Comparison of ENCODE assay signal across 8 cellular contexts in the genomic region with DNA sequence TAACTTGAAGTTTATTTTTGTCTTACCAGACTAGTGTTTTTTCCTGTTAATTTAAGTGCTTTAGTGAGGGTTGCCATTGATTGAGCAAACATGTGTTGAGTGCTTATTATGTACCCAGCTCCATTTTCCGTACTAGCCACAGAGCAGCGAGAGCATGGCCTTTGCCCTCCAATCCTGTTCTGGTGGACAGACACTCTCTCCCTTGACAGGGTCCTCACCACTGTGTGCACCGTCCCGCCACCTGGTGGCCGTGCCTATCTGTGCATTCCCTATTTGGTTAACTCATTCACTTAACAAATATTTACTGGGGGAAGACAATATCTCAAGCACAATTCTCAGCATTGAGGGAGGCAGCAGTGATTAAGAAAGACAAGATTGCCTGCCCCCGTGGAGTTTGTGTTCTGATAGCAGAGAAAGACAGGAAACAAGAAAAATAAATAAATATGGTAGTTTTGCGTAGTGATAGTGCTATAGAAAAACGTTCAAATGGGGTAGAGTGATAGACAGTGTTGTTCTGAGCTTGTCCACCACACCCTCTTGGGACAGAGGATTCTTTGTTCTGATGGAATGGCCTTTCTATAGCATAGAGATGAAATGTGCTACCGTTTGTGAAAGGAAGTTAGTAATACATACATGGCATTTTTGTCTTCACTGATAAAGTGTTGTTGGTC. TPM values are rescaled to one million over a fixed set of nuclear protein-coding genes. Genes with fewer than 3 reads are reported as not detected.
DNase-seq lines count a peak whose midpoint lies in the region; ATAC-seq and TF ChIP-seq lines count a peak whose summit lies in the region.

No MANE protein-coding gene starts in this region.

- peaks cover 22% of the 10 kb centered on the region for H3K4me1 Mint-ChIP-seq in stimulated activated naive CD8-positive, alpha-beta T cell treated with anti-CD3 and anti-CD28 coated beads, Interleukin-15, amount 100 ng/mL, for 72 hours

- H3K27ac ChIP-seq in lung (ENCODE audit: low read depth in 1 of 2, low read length in 1 of 2) = no peak overlapping the region

- TF ChIP-seq CTCF in lung (IDR thresholded peaks at IDR 0.05; ENCODE audit: control extremely low read depth, extremely low read depth) = peak; percentile 40

- DNase-seq in Ammon's horn (ENCODE audit: low spot score) (peak; percentile 65), HT1080 (ENCODE audit: low read depth) (peak; percentile 80), T-helper 2 cell (peak in 3 of 5 experiments; percentile 40 to 67 (median 47)), cerebellar cortex (ENCODE audit: low spot score) (peak; percentile 30), lung (ENCODE audit: low spot score) (peak; percentile 36), dedifferentiated amniotic fluid mesenchymal stem cell (ENCODE audit: extremely low spot score) (no peak)
- peak; percentile 43 to 50 for DNase-seq in stimulated activated naive CD8-positive, alpha-beta T cell treated with anti-CD3 and anti-CD28 coated beads, Interleukin-15, amount 100 ng/mL, for 72 hours

- H3K4me3 ChIP-seq in lung = no peak overlapping the region

- peaks cover 2 to 8% of the 10 kb centered on the region in 2 donors for H3K4me1 ChIP-seq in lung (ENCODE audit: control insufficient read depth in 2 of 2, insufficient read depth in 2 of 2, low read length in 2 of 2)

- ATAC-seq in GM18861 (IDR thresholded peaks at IDR 0.05; ENCODE audit: unreplicated experiment) = peak; percentile 55
- no peak for ATAC-seq in lung (ENCODE audit: insufficient read depth, low FRiP score)
- peak; percentile 55 for ATAC-seq in stimulated activated naive CD8-positive, alpha-beta T cell treated with anti-CD3 and anti-CD28 coated beads, Interleukin-15, amount 100 ng/mL, for 72 hours

- no peaks in the 10 kb centered on the region for H3K36me3 ChIP-seq in lung (ENCODE audit: control insufficient read depth in 2 of 2, insufficient read depth in 2 of 2, low read length in 2 of 2)

- H3K9me3 ChIP-seq in lung (ENCODE audit: control insufficient read depth in 2 of 2, insufficient read depth in 1 of 2, low read length in 1 of 2) = no peaks in the 10 kb centered on the region

- H3K27ac Mint-ChIP-seq in stimulated activated naive CD8-positive, alpha-beta T cell treated with anti-CD3 and anti-CD28 coated beads, Interleukin-15, amount 100 ng/mL, for 72 hours = no peak overlapping the region

- WGBS in lung, 2 donors = 28 to 31% methylated on average over 9 of the region's 9 CpGs

- H3K4me3 Mint-ChIP-seq in stimulated activated naive CD8-positive, alpha-beta T cell treated with anti-CD3 and anti-CD28 coated beads, Interleukin-15, amount 100 ng/mL, for 72 hours = no peak overlapping the region

- no peaks in the 10 kb centered on the region for H3K9me3 Mint-ChIP-seq in stimulated activated naive CD8-positive, alpha-beta T cell treated with anti-CD3 and anti-CD28 coated beads, Interleukin-15, amount 100 ng/mL, for 72 hours

- peaks cover 6% of the 10 kb centered on the region for H3K27me3 Mint-ChIP-seq in stimulated activated naive CD8-positive, alpha-beta T cell treated with anti-CD3 and anti-CD28 coated beads, Interleukin-15, amount 100 ng/mL, for 72 hours

- no peaks in the 10 kb centered on the region for H3K27me3 ChIP-seq in lung (ENCODE audit: control insufficient read depth, insufficient read depth)

RNA-seq across cellular contexts. Expression of a gene that starts 13.0 kb away (rescaled TPM):
- total RNA-seq in HT1080 (2014; rRNA removed; shearing (Covaris generic)) = 50.8 and 66.0 TPM in 2 replicates
- 55.7 and 76.6 TPM in 2 replicates for polyA plus RNA-seq in HT1080 (2015; cell fraction: cytosol; rRNA removed)
- 117 and 148 TPM in 2 replicates for polyA plus RNA-seq in HT1080 (2015; cell fraction: nucleus; rRNA removed)
- total RNA-seq in lung = 10 to 100 TPM; 10.1 to 12.3 TPM
- 1 to 10 TPM; 2.1 to 4.4 TPM for polyA plus RNA-seq in lung
